In the genomic region with DNA sequence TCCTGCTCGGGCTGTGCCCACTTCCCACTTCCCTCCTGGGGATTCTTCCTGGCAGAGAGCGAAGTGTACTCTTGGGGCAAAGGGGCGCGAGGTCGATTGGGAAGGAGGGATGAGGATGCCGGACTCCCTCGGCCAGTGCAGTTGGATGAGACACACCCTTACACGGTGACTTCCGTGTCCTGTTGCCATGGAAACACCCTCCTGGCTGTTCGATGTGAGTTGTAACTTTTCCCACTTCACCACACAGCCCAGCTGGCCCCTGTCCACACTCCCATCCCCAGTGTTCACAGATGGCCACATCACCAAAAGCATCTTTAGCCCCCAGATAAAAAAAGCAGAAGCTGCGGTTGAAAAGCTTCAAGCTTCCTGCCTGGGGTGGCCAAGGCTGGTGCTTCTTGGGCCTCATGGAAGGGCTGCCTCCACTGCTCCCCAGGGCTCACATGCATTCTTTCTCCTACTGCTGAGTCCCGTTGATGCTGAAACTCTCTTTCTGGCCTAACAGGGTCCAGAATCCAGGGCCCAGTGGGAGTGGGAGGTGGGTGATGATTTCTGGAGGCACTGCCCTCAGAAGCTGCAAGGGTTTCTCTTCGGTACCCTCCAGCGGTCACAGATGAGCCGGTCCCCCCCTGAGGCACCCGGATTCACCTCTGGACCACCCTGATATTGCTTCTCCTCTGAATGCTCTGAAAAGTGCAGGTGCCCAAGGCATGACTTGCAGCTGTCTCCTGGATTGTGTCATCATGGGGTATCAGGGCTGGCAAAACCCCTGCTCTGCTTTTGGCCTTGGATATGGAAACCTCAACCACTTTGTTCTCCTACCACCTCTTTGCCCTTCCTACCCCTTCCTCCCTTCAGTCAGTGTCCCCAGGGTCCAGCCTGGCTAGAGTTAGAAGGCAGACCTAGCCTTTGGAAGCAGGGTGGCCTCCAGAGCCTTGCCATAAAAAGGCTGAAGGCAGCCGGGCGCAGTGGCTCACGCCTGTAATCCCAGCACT, we compare ENCODE assay signal across 1 cellular context.
TF ChIP-seq lines count a peak whose summit lies in the region.

No MANE protein-coding gene starts in this region.

TF ChIP-seq in K562, 482 proteins besides CTCF, POLR2A, EP300 and RAD21 (continues in another document):
- no peak for TF ChIP-seq ZNF780A (CRISPR knock-in tag; IDR thresholded peaks at IDR 0.05)
- TF ChIP-seq NBN (IDR thresholded peaks at IDR 0.05; ENCODE audit: low read depth): no peak
- TF ChIP-seq ARID1B (IDR thresholded peaks at IDR 0.05): peak; percentile 81
- peak; percentile 54 for TF ChIP-seq NFIC (IDR thresholded peaks at IDR 0.05)
- TF ChIP-seq ZNF644 (tag; IDR thresholded peaks at IDR 0.05; ENCODE audit: low read depth): 0 out of 2 replicates have a peak, but pooled peaks have one; percentile 54
- TF ChIP-seq NCOA1 (IDR thresholded peaks at IDR 0.05; ENCODE audit: low read depth): no peak
- TF ChIP-seq, protein P1, sequence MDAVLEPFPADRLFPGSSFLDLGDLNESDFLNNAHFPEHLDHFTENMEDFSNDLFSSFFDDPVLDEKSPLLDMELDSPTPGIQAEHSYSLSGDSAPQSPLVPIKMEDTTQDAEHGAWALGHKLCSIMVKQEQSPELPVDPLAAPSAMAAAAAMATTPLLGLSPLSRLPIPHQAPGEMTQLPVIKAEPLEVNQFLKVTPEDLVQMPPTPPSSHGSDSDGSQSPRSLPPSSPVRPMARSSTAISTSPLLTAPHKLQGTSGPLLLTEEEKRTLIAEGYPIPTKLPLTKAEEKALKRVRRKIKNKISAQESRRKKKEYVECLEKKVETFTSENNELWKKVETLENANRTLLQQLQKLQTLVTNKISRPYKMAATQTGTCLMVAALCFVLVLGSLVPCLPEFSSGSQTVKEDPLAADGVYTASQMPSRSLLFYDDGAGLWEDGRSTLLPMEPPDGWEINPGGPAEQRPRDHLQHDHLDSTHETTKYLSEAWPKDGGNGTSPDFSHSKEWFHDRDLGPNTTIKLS (IDR thresholded peaks at IDR 0.05; ENCODE audit: borderline replicate concordance, low read depth): peak; percentile 39; the same call in 1 of the 2 replicates
- TF ChIP-seq BMI1 (IDR thresholded peaks at IDR 0.05; ENCODE audit: low read length): peak; percentile 69; the same call in 1 of the 2 replicates
- TF ChIP-seq, protein P2, sequence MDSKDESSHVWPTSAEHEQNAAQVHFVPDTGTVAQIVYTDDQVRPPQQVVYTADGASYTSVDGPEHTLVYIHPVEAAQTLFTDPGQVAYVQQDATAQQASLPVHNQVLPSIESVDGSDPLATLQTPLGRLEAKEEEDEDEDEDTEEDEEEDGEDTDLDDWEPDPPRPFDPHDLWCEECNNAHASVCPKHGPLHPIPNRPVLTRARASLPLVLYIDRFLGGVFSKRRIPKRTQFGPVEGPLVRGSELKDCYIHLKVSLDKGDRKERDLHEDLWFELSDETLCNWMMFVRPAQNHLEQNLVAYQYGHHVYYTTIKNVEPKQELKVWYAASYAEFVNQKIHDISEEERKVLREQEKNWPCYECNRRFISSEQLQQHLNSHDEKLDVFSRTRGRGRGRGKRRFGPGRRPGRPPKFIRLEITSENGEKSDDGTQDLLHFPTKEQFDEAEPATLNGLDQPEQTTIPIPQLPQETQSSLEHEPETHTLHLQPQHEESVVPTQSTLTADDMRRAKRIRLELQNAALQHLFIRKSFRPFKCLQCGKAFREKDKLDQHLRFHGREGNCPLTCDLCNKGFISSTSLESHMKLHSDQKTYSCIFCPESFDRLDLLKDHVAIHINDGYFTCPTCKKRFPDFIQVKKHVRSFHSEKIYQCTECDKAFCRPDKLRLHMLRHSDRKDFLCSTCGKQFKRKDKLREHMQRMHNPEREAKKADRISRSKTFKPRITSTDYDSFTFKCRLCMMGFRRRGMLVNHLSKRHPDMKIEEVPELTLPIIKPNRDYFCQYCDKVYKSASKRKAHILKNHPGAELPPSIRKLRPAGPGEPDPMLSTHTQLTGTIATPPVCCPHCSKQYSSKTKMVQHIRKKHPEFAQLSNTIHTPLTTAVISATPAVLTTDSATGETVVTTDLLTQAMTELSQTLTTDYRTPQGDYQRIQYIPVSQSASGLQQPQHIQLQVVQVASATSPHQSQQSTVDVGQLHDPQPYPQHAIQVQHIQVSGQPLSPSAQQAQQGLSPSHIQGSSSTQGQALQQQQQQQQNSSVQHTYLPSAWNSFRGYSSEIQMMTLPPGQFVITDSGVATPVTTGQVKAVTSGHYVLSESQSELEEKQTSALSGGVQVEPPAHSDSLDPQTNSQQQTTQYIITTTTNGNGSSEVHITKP (IDR thresholded peaks at IDR 0.05; ENCODE audit: partially characterized antibody): no peak
- TF ChIP-seq, protein P3, sequence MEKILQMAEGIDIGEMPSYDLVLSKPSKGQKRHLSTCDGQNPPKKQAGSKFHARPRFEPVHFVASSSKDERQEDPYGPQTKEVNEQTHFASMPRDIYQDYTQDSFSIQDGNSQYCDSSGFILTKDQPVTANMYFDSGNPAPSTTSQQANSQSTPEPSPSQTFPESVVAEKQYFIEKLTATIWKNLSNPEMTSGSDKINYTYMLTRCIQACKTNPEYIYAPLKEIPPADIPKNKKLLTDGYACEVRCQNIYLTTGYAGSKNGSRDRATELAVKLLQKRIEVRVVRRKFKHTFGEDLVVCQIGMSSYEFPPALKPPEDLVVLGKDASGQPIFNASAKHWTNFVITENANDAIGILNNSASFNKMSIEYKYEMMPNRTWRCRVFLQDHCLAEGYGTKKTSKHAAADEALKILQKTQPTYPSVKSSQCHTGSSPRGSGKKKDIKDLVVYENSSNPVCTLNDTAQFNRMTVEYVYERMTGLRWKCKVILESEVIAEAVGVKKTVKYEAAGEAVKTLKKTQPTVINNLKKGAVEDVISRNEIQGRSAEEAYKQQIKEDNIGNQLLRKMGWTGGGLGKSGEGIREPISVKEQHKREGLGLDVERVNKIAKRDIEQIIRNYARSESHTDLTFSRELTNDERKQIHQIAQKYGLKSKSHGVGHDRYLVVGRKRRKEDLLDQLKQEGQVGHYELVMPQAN (IDR thresholded peaks at IDR 0.05; ENCODE audit: borderline replicate concordance): no peak
- peak; percentile 85; the same call in 1 of the 2 replicates for TF ChIP-seq ESRRA (IDR thresholded peaks at IDR 0.05; ENCODE audit: borderline replicate concordance, low read depth)
- TF ChIP-seq, protein P4, sequence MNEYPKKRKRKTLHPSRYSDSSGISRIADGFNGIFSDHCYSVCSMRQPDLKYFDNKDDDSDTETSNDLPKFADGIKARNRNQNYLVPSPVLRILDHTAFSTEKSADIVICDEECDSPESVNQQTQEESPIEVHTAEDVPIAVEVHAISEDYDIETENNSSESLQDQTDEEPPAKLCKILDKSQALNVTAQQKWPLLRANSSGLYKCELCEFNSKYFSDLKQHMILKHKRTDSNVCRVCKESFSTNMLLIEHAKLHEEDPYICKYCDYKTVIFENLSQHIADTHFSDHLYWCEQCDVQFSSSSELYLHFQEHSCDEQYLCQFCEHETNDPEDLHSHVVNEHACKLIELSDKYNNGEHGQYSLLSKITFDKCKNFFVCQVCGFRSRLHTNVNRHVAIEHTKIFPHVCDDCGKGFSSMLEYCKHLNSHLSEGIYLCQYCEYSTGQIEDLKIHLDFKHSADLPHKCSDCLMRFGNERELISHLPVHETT (CRISPR knock-in tag; conservative IDR thresholded peaks at IDR 0.05 in 1 of 2, IDR thresholded peaks at IDR 0.05 in 1 of 2): peak in 1 of 2 experiments; percentile 73; a peak in 1 of 4 replicates
- peak; percentile 37; the same call in 1 of the 2 replicates for TF ChIP-seq ZNF589 (CRISPR knock-in tag; IDR thresholded peaks at IDR 0.05; ENCODE audit: low read depth)
- TF ChIP-seq, protein P5, sequence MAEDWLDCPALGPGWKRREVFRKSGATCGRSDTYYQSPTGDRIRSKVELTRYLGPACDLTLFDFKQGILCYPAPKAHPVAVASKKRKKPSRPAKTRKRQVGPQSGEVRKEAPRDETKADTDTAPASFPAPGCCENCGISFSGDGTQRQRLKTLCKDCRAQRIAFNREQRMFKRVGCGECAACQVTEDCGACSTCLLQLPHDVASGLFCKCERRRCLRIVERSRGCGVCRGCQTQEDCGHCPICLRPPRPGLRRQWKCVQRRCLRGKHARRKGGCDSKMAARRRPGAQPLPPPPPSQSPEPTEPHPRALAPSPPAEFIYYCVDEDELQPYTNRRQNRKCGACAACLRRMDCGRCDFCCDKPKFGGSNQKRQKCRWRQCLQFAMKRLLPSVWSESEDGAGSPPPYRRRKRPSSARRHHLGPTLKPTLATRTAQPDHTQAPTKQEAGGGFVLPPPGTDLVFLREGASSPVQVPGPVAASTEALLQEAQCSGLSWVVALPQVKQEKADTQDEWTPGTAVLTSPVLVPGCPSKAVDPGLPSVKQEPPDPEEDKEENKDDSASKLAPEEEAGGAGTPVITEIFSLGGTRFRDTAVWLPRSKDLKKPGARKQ (CRISPR knock-in tag; IDR thresholded peaks at IDR 0.05): no peak
- TF ChIP-seq ZNF263 (CRISPR knock-in tag; IDR thresholded peaks at IDR 0.05; ENCODE audit: borderline replicate concordance): peak; percentile 39; the same call in 1 of the 2 replicates
- TF ChIP-seq YY1 (IDR thresholded peaks at IDR 0.05; ENCODE audit: borderline replicate concordance in 1 of 3, control insufficient read depth in 1 of 3, extremely low read depth in 1 of 3, insufficient read depth in 3 of 3, insufficient read length in 1 of 3, insufficient replicate concordance in 2 of 3, low read depth in 1 of 3, low read length in 2 of 3): peak in 1 of 3 experiments; percentile 22
- peak; percentile 45; the same call in 1 of the 2 replicates for TF ChIP-seq ZNF197 (CRISPR knock-in tag; IDR thresholded peaks at IDR 0.05; ENCODE audit: low read depth)
- TF ChIP-seq TAF15 (IDR thresholded peaks at IDR 0.05; ENCODE audit: low read depth, low read length): no peak
- peak; percentile 47 for TF ChIP-seq CCNT2 (IDR thresholded peaks at IDR 0.05; ENCODE audit: borderline replicate concordance, extremely low read depth, insufficient read length, low read depth, low read length)
- TF ChIP-seq RFX1 (IDR thresholded peaks at IDR 0.05): peak; percentile 98
- TF ChIP-seq SMARCA4 (IDR thresholded peaks at IDR 0.05): peak; percentile 74; the same call in 1 of the 2 replicates
- TF ChIP-seq, protein P6, sequence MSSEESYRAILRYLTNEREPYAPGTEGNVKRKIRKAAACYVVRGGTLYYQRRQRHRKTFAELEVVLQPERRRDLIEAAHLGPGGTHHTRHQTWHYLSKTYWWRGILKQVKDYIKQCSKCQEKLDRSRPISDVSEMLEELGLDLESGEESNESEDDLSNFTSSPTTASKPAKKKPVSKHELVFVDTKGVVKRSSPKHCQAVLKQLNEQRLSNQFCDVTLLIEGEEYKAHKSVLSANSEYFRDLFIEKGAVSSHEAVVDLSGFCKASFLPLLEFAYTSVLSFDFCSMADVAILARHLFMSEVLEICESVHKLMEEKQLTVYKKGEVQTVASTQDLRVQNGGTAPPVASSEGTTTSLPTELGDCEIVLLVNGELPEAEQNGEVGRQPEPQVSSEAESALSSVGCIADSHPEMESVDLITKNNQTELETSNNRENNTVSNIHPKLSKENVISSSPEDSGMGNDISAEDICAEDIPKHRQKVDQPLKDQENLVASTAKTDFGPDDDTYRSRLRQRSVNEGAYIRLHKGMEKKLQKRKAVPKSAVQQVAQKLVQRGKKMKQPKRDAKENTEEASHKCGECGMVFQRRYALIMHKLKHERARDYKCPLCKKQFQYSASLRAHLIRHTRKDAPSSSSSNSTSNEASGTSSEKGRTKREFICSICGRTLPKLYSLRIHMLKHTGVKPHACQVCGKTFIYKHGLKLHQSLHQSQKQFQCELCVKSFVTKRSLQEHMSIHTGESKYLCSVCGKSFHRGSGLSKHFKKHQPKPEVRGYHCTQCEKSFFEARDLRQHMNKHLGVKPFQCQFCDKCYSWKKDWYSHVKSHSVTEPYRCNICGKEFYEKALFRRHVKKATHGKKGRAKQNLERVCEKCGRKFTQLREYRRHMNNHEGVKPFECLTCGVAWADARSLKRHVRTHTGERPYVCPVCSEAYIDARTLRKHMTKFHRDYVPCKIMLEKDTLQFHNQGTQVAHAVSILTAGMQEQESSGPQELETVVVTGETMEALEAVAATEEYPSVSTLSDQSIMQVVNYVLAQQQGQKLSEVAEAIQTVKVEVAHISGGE (CRISPR knock-in tag; IDR thresholded peaks at IDR 0.05): 0 out of 6 replicates have a peak, but pooled peaks of 1 of the 3 experiments have one; percentile 58
- no peak for TF ChIP-seq ZSCAN32 (CRISPR knock-in tag; IDR thresholded peaks at IDR 0.05)
- TF ChIP-seq ZNF274 (IDR thresholded peaks at IDR 0.05; ENCODE audit: borderline replicate concordance, low read depth, low read length): peak; percentile 34; the same call in 1 of the 2 replicates
- no peak for TF ChIP-seq FOXM1 (IDR thresholded peaks at IDR 0.05; ENCODE audit: low read depth)
- TF ChIP-seq FOXM1 (CRISPR knock-in tag; IDR thresholded peaks at IDR 0.05; ENCODE audit: low read depth): 0 out of 2 replicates have a peak, but pooled peaks have one; percentile 23
- TF ChIP-seq ZNF584 (CRISPR knock-in tag; IDR thresholded peaks at IDR 0.05; ENCODE audit: low read depth): peak; percentile 43; the same call in 1 of the 2 replicates
- no peak for TF ChIP-seq CBX8 (IDR thresholded peaks at IDR 0.05; ENCODE audit: borderline replicate concordance, extremely low read depth, low read depth, low read length, poor library complexity, severe bottlenecking)
- no peak; the same call in 1 of the 2 replicates for TF ChIP-seq ZFX (CRISPR knock-in tag; IDR thresholded peaks at IDR 0.05)
- TF ChIP-seq DDX20 (tag; IDR thresholded peaks at IDR 0.05; ENCODE audit: low read depth): no peak
- TF ChIP-seq, protein P7, sequence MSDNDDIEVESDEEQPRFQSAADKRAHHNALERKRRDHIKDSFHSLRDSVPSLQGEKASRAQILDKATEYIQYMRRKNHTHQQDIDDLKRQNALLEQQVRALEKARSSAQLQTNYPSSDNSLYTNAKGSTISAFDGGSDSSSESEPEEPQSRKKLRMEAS (CRISPR knock-in tag; IDR thresholded peaks at IDR 0.05): peak; percentile 94
- peak in 1 of 2 experiments; percentile 31; a peak in 2 of 4 replicates for TF ChIP-seq MAZ (CRISPR knock-in tag; conservative IDR thresholded peaks at IDR 0.05 in 1 of 2, IDR thresholded peaks at IDR 0.05 in 1 of 2)
- TF ChIP-seq FOS (IDR thresholded peaks at IDR 0.05; ENCODE audit: extremely low read depth, insufficient read length): no peak
- no peak for TF ChIP-seq STAT5B (CRISPR knock-in tag; IDR thresholded peaks at IDR 0.05)
- TF ChIP-seq ZNF408 (CRISPR knock-in tag; IDR thresholded peaks at IDR 0.05; ENCODE audit: low read depth): no peak
- TF ChIP-seq RBBP5 (IDR thresholded peaks at IDR 0.05; ENCODE audit: borderline replicate concordance, insufficient read depth, low read length, poor library complexity, severe bottlenecking): peak; percentile 61
- TF ChIP-seq TBL1XR1 (IDR thresholded peaks at IDR 0.05; ENCODE audit: low read length in 2 of 2): no peak; a peak in 2 of 4 replicates
- TF ChIP-seq NR4A1 (CRISPR knock-in tag; IDR thresholded peaks at IDR 0.05): no peak
- no peak for TF ChIP-seq NR4A1 (tag; IDR thresholded peaks at IDR 0.05)
- TF ChIP-seq MBD2 (IDR thresholded peaks at IDR 0.05; ENCODE audit: borderline replicate concordance, low read depth): peak; percentile 50; the same call in 1 of the 2 replicates
